In the genomic region with DNA sequence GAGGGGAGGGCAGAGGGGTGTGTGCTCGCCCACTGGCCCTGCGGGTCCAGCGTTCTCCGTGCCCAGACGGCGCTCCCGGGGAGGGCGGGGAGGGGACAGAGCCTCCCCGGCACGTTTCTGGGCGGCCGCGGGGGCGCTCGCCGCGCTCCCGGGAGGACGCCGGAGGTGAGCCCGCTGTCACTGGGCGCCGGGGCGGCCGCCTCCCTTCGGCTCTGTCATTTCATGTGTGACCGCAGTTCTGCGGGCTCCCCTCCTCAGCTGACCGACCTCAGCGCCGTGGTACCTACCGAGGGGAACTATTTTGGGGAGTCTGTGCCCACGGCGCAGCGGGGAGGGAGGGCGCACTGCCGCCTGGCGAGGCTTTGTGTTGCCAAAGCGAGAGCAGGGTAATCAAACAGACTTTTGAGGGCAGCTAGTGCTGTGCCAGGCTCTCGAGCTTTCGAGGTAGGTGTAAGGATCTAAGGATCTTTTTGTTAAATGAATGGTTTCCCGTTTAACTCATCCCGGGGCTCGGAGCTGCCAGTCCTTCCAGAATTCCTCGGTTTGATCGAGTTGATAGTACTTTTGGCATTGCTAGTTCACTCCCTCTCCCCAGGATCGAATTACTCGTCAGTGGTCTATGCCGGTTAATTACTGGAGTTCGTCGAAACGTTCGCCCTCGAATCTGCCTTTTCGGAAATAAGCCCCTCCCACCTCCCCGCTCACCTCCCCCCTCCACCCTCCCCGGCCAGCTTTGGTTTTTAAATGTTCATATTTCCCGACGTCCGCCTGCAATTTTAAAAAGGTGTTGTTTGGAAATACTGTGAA, we compare ENCODE assay signal across 8 cellular contexts. TPM values are rescaled to one million over a fixed set of nuclear protein-coding genes. Genes with fewer than 3 reads are reported as not detected.
DNase-seq lines count a peak whose midpoint lies in the region; ATAC-seq and TF ChIP-seq lines count a peak whose summit lies in the region.

No MANE protein-coding gene starts in this region.

- peak overlapping the region; percentile 99 for H3K4me2 ChIP-seq in SU-DHL-6 (ENCODE audit: low read depth, low read length, poor library complexity, severe bottlenecking)

- H3K4me1 ChIP-seq in right atrium auricular region (peaks cover 0 to 20% of the 10 kb centered on the region in 2 donors), psoas muscle (peaks cover 22% of the 10 kb centered on the region)

- intact Hi-C loops in psoas muscle (cut with DNase I) = loop anchor here (2.0 to 10.0 kb wide), 4 partner anchors 89 to 179 kb away; no protein-coding TSS in a partner anchor

- DNase-seq in DMS53 treated with DMSO at 0.1 percent for 48 hours (lab: John Stamatoyannopoulos, UW; ENCODE audit: unreplicated experiment) = peak; percentile 64
- peak; percentile 43 for DNase-seq in HuH-7.5 (ENCODE audit: low spot score)
- peak; percentile 46 for DNase-seq in amniotic epithelial cell (ENCODE audit: low read depth)
- DNase-seq in right atrium auricular region (ENCODE audit: low spot score) = no peak
- DNase-seq in psoas muscle = peak; percentile 61 to 76
- no peak for DNase-seq in NCI-H1930 (lab: John Stamatoyannopoulos, UW)

- H3K27ac ChIP-seq in SU-DHL-6 (ENCODE audit: low read depth, low read length) (peak overlapping the region; percentile 99), right atrium auricular region (peak overlapping the region; percentile 95 to 96), psoas muscle (peak overlapping the region; percentile 98)

- H2AFZ ChIP-seq in SU-DHL-6 (ENCODE audit: low read depth, low read length, severe bottlenecking) = no peak overlapping the region

- peaks cover 85% of the 10 kb centered on the region for H3F3A ChIP-seq in SU-DHL-6 (ENCODE audit: insufficient read depth)

- no peaks in the 10 kb centered on the region for H3K9me2 ChIP-seq in SU-DHL-6 (replicated peaks; ENCODE audit: insufficient read depth, low read length)

- H3K27me3 ChIP-seq in SU-DHL-6 (ENCODE audit: low read length) (no peaks in the 10 kb centered on the region), right atrium auricular region (no peaks in the 10 kb centered on the region), psoas muscle (ENCODE audit: insufficient read depth in 3 of 3, low read length in 2 of 3) (no peaks in the 10 kb centered on the region)

- H3K79me2 ChIP-seq in SU-DHL-6 (ENCODE audit: insufficient read depth, low read length) = peaks cover 71% of the 10 kb centered on the region

- TF ChIP-seq CTCF in SU-DHL-6 (IDR thresholded peaks at IDR 0.05; ENCODE audit: insufficient read depth, low read length, poor library complexity, severe bottlenecking) (peak; percentile 31), right atrium auricular region (IDR thresholded peaks at IDR 0.05) (peak in 1 of 2 donors; percentile 51), psoas muscle (IDR thresholded peaks at IDR 0.05) (peak; percentile 30)

- ATAC-seq in GM21447 (IDR thresholded peaks at IDR 0.05; ENCODE audit: unreplicated experiment) = peak; percentile 39
- ATAC-seq in psoas muscle = peak; percentile 71 to 83 (median 80)

- H4K20me1 ChIP-seq in SU-DHL-6 (ENCODE audit: low read depth, low read length) = no peaks in the 10 kb centered on the region

- H3K4me3 ChIP-seq in SU-DHL-6 (ENCODE audit: insufficient read depth, low read length, poor library complexity, severe bottlenecking) = peak overlapping the region; percentile 94
- H3K4me3 ChIP-seq in right atrium auricular region = peak overlapping the region; percentile 73 to 76
- H3K4me3 ChIP-seq in psoas muscle = peak overlapping the region; percentile 98

- H3K36me3 ChIP-seq in SU-DHL-6 (ENCODE audit: low read length) = peaks cover 7% of the 10 kb centered on the region; the same call in 1 of the 2 replicates
- H3K36me3 ChIP-seq in right atrium auricular region = no peaks in the 10 kb centered on the region
- no peaks in the 10 kb centered on the region for H3K36me3 ChIP-seq in psoas muscle (ENCODE audit: insufficient read depth in 1 of 2, low read depth in 1 of 2)

- no peaks in the 10 kb centered on the region for H3K9me3 ChIP-seq in SU-DHL-6 (ENCODE audit: insufficient read depth, low read length)
- H3K9me3 ChIP-seq in right atrium auricular region = no peaks in the 10 kb centered on the region
- no peaks in the 10 kb centered on the region for H3K9me3 ChIP-seq in psoas muscle

- H3K9ac ChIP-seq in SU-DHL-6 (ENCODE audit: low read length) = peak overlapping the region; percentile 88

- 0 to 1% (median 1%) methylated on average over 55 to 60 of the region's 60 CpGs for WGBS in psoas muscle, 3 donors

RNA-seq across cellular contexts. Expression of gene ARID5B, which starts 1.9 kb away (rescaled TPM):
- total RNA-seq in right atrium auricular region (10 to 100 TPM; 37.9 to 53.4 TPM), psoas muscle (100 to 1,000 TPM in 2 of 4 donors, 10 to 100 TPM in 2; 47.7 to 166 (median 104) TPM)
- polyA plus RNA-seq in psoas muscle = 10 to 100 TPM in 2 of 3 donors, 1 to 10 TPM in 1; 8.5 to 93.0 (median 75.9) TPM

Comparison
In these comparisons a context has a peak if more than half of its experiments do, and no peak if none do; other contexts are left out.
1. DNase-seq: peak in DMS53 treated with DMSO at 0.1 percent for 48 hours (single experiment), HuH-7.5 (single experiment), amniotic epithelial cell (single experiment) and psoas muscle (2 of 2); none in right atrium auricular region (single experiment) and NCI-H1930 (0 of 2).
2. Peak in every context shown above with its lines, with median percentiles within 50 percentile points of each other: H3K27ac ChIP-seq and H3K4me3 ChIP-seq.